9 cellular contexts compared by ENCODE assay signal in genomic region chr13:50224534-50224933, GRCh38.
DNase-seq lines count a peak whose midpoint lies in the region; ATAC-seq and TF ChIP-seq lines count a peak whose summit lies in the region.
"Had no signal": no experiment of that assay in that cellular context is flagged by ENCODE, and none has a peak within 500 bp of the region (broad histone marks: within the 10 kb centered on the region; RNA-seq: fewer than 3 reads in every experiment).

No MANE protein-coding gene starts in this region.

- H3K9me3 ChIP-seq in aorta (ENCODE audit: control insufficient read depth, low read length) = no peaks in the 10 kb centered on the region
- no peaks in the 10 kb centered on the region for H3K9me3 ChIP-seq in transverse colon
- H3K9me3 ChIP-seq: upper lobe of left lung had no signal

- in situ Hi-C loops in transverse colon (cut with MboI; ENCODE audit: low pct_ligation_motif_present in 1 of 4, low pct_unique_long_range_greater_than_20kb in 1 of 4, low sequenced_read_pairs in 3 of 4) = no loop called here

- no peak for TF ChIP-seq EP300 in transverse colon (IDR thresholded peaks at IDR 0.05; ENCODE audit: low read depth)

- ATAC-seq in GM19035 (IDR thresholded peaks at IDR 0.05; ENCODE audit: unreplicated experiment) (peak; percentile 72), HG03066 (IDR thresholded peaks at IDR 0.05; ENCODE audit: low read depth, unreplicated experiment) (peak; percentile 90), aorta (ENCODE audit: low FRiP score) (no peak)

- TF ChIP-seq POLR2A in transverse colon (IDR thresholded peaks at IDR 0.05) = no peak

- intact Hi-C loops in aorta (cut with DNase I) (no loop called here), transverse colon (cut with DNase I; ENCODE audit: low total_unique reads) (no loop called here)

- DNase-seq in AG09309 (ENCODE audit: low read depth) = peak; percentile 18
- peak; percentile 29 for DNase-seq in activated naive CD4-positive, alpha-beta T cell treated with anti-CD3 and anti-CD28 coated beads, Interleukin-2, amount 50 U/mL, for 16 hours
- DNase-seq in C1 segment of cervical spinal cord (lab: John Stamatoyannopoulos, UW) = no peak
- no peak for DNase-seq in NCI-H1417 (lab: John Stamatoyannopoulos, UW)
- DNase-seq in aorta = no peak
- DNase-seq in transverse colon = no peak
- DNase-seq: upper lobe of left lung had no signal

- H3K27me3 ChIP-seq in aorta (ENCODE audit: control insufficient read depth in 1 of 2, insufficient read depth in 2 of 2, low read length in 1 of 2) (no peaks in the 10 kb centered on the region), transverse colon (no peaks in the 10 kb centered on the region)
- H3K27me3 ChIP-seq: upper lobe of left lung had no signal

- H3K4me1 ChIP-seq in aorta (ENCODE audit: control insufficient read depth in 1 of 2, insufficient read depth in 2 of 2, low read length in 2 of 2) (no peaks in the 10 kb centered on the region), transverse colon (peaks cover 0 to 7% (median 0%) of the 10 kb centered on the region in 4 donors)

- TF ChIP-seq CTCF in AG09309 (IDR thresholded peaks at IDR 0.05; ENCODE audit: control insufficient read depth, insufficient read depth, low read depth, low read length, missing control alignments) (no peak), transverse colon (IDR thresholded peaks at IDR 0.05) (no peak)

- H3K4me3 ChIP-seq in AG09309 (ENCODE audit: control insufficient read depth, low read depth, low read length) (no peak overlapping the region), aorta (ENCODE audit: low read length in 2 of 2) (no peak overlapping the region), transverse colon (no peak overlapping the region)
- H3K4me3 ChIP-seq: upper lobe of left lung had no signal

- H3K36me3 ChIP-seq in aorta (ENCODE audit: control insufficient read depth in 1 of 2, insufficient read depth in 2 of 2, low read length in 1 of 2) = no peaks in the 10 kb centered on the region
- H3K36me3 ChIP-seq in transverse colon = no peaks in the 10 kb centered on the region
- H3K36me3 ChIP-seq: upper lobe of left lung had no signal

- H3K27ac ChIP-seq in aorta (ENCODE audit: low read depth in 1 of 2, low read length in 2 of 2) (no peak overlapping the region), transverse colon (no peak overlapping the region)
- H3K27ac ChIP-seq: upper lobe of left lung had no signal

- 90 to 91% methylated on average over 4 of the region's 4 CpGs for WGBS in aorta, 2 donors
- 82 to 85% methylated on average over 4 of the region's 4 CpGs for WGBS in transverse colon (ENCODE audit: low coverage in 1 of 2), 2 donors

Comparison
In these comparisons a context has a peak if more than half of its experiments do, and no peak if none do; other contexts are left out.
1. DNase-seq: peak in AG09309 (single experiment) and activated naive CD4-positive, alpha-beta T cell treated with anti-CD3 and anti-CD28 coated beads, Interleukin-2, amount 50 U/mL, for 16 hours (single experiment); none in C1 segment of cervical spinal cord (0 of 14), NCI-H1417 (0 of 3), aorta (0 of 2) and transverse colon (single experiment).